Comparison of ENCODE assay signal across 9 cellular contexts in the genomic region with DNA sequence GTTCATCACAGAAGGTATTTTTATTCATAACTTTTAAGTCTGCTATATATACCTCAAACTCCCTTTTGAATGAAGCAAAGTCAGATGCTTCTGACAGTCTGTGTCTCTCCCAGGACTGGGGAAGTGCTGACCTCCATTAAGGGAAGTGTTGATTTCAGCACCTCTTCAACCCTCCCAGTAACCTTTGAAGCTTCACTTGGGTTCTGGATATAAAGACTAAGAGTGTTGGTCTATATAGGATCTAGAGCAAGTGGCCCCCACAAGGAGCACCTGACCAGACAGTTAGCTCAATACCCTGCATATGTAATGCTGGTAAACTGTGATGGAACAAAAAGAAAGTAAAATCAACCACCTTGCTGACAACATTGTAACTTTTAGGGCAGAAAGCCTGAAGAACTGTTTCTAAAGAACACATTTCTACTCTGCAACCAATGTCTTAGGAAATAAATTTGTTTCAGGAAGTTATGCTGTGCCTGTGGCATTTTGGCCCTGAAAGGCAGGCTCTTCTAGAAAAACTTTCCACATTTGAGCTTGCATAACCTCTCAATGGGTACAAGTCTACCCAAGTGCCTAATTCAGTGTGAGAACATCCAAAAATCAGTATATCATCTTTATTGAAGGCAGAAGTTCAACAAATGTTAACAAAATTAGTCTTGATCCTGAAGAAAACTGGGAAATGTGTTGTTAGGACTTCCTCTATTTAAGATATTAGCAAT. TPM values are rescaled to one million over a fixed set of nuclear protein-coding genes. Genes with fewer than 3 reads are reported as not detected.
DNase-seq lines count a peak whose midpoint lies in the region; ATAC-seq and TF ChIP-seq lines count a peak whose summit lies in the region.
"Had no signal": no experiment of that assay in that cellular context is flagged by ENCODE, and none has a peak within 500 bp of the region (broad histone marks: within the 10 kb centered on the region; RNA-seq: fewer than 3 reads in every experiment).

No MANE protein-coding gene starts in this region.

- H3K4me1 ChIP-seq in BLaER1: peaks cover 46% of the 10 kb centered on the region
- H3K4me1 ChIP-seq in HCT116 (ENCODE audit: control insufficient read depth in 1 of 2, insufficient read depth in 2 of 2, low read length in 2 of 2): peaks cover 0 to 7% of the 10 kb centered on the region in 2 experiments; a peak in 1 of 4 replicates
- peaks cover 0 to 59% (median 0%) of the 10 kb centered on the region in 9 donors for H3K4me1 ChIP-seq in heart right ventricle

- RAD21 ChIA-PET in HCT116 (lab: Charles Lee; ENCODE audit: low non-redundant PET in 1 of 2, low total read pairs in 2 of 2, uncharacterized antibody in 2 of 2, unreplicated experiment in 2 of 2): no interaction called here

- H3K36me3 ChIP-seq in BLaER1 (no peaks in the 10 kb centered on the region), HCT116 (ENCODE audit: control insufficient read depth in 1 of 2, insufficient read depth in 2 of 2, low read length in 2 of 2) (no peaks in the 10 kb centered on the region), heart right ventricle (no peaks in the 10 kb centered on the region)

- no peaks in the 10 kb centered on the region for H4K20me1 ChIP-seq in BLaER1
- H4K20me1 ChIP-seq in HCT116 (ENCODE audit: insufficient read depth): no peaks in the 10 kb centered on the region

- TF ChIP-seq RAD21 in HCT116 (IDR thresholded peaks at IDR 0.05; ENCODE audit: low read depth): no peak

- POLR2A ChIA-PET in HCT116 (lab: Charles Lee): no interaction called here

- ATAC-seq in HCT116: no peak
- ATAC-seq in heart right ventricle: peak in 5 of 8 donors; percentile 35 to 62 (median 42)
- ATAC-seq in GM18868 (IDR thresholded peaks at IDR 0.05; ENCODE audit: unreplicated experiment): no peak
- ATAC-seq in omental fat pad (ENCODE audit: low FRiP score): no peak

- H3K4me2 ChIP-seq in BLaER1 (peak overlapping the region; percentile 81), HCT116 (ENCODE audit: low read length) (no peak overlapping the region)

- H3K9me3 ChIP-seq in BLaER1 (no peaks in the 10 kb centered on the region), HCT116 (ENCODE audit: control insufficient read depth in 1 of 2, insufficient read depth in 1 of 2, low read depth in 1 of 2, low read length in 2 of 2) (no peaks in the 10 kb centered on the region), heart right ventricle (no peaks in the 10 kb centered on the region)

- no peak for TF ChIP-seq POLR2A in HCT116 (IDR thresholded peaks at IDR 0.05; ENCODE audit: borderline replicate concordance, extremely low read depth, insufficient read depth, insufficient read length)

- BruUV-seq in HCT116 (replicated peaks; lab: Mats Ljungman, UMichigan): no TSS peak

- H3K9ac ChIP-seq in BLaER1: no peak overlapping the region
- no peak overlapping the region for H3K9ac ChIP-seq in HCT116 (ENCODE audit: low read length)

- H2AFZ ChIP-seq in HCT116 (ENCODE audit: low read depth, low read length, poor library complexity, severe bottlenecking): peak overlapping the region; percentile 13

- intact Hi-C loops in HCT116 (cut with micrococcal nuclease): no loop called here
- intact Hi-C loops in heart right ventricle (cut with DNase I): no loop called here

- H3K79me2 ChIP-seq in HCT116 (ENCODE audit: insufficient read depth, low read length): no peaks in the 10 kb centered on the region

- TF ChIP-seq CTCF in HCT116 (IDR thresholded peaks at IDR 0.05 in 2 of 3, conservative IDR thresholded peaks at IDR 0.05 in 1 of 3; ENCODE audit: borderline replicate concordance in 1 of 3, insufficient read depth in 1 of 3, low read depth in 2 of 3, low read length in 2 of 3) (no peak), heart right ventricle (IDR thresholded peaks at IDR 0.05) (no peak), omental fat pad (IDR thresholded peaks at IDR 0.05) (no peak)

- no peaks in the 10 kb centered on the region for H3K9me2 ChIP-seq in HCT116 (ENCODE audit: insufficient read depth)

- H3K27me3 ChIP-seq in BLaER1 (no peaks in the 10 kb centered on the region), HCT116 (ENCODE audit: insufficient read depth, low read length) (no peaks in the 10 kb centered on the region), heart right ventricle (no peaks in the 10 kb centered on the region)

- H3K4me3 ChIP-seq in BLaER1 (no peak overlapping the region), HCT116 (replicated peaks in 1 of 2; ENCODE audit: low read depth in 1 of 2, low read length in 2 of 2) (no peak overlapping the region), heart right ventricle (peak overlapping the region in 1 of 10 donors; percentile 54)

- H3K27ac ChIP-seq in BLaER1: peak overlapping the region; percentile 50
- H3K27ac ChIP-seq in HCT116 (ENCODE audit: low read depth, low read length): no peak overlapping the region
- peak overlapping the region in 4 of 10 donors; percentile 4 to 90 (median 40) for H3K27ac ChIP-seq in heart right ventricle

- CTCF ChIA-PET in HCT116 (lab: Charles Lee): no interaction called here

- DNase-seq in HCT116 (ENCODE audit: low read depth, low spot score) (no peak), SIG-M5 treated with dmso at 0.1 percent for 504 hours (lab: John Stamatoyannopoulos, UW; ENCODE audit: unreplicated experiment) (peak; percentile 89), heart right ventricle (no peak), omental fat pad (ENCODE audit: low spot score) (no peak), DMS153 (lab: John Stamatoyannopoulos, UW) (no peak), SK-N-DZ (ENCODE audit: low spot score) (no peak)

TF ChIP-seq in HCT116, 20 proteins besides CTCF, POLR2A, EP300 and RAD21:
- TF ChIP-seq EZH2phosphoT487 (IDR thresholded peaks at IDR 0.05; ENCODE audit: borderline replicate concordance): no peak
- no peak for TF ChIP-seq JUND (IDR thresholded peaks at IDR 0.05)
- TF ChIP-seq YY1 (IDR thresholded peaks at IDR 0.05; ENCODE audit: extremely low read depth, insufficient replicate concordance, low read depth, low read length): no peak
- TF ChIP-seq FOSL1 (IDR thresholded peaks at IDR 0.05; ENCODE audit: low read depth): no peak
TF ChIP-seq in HCT116: peak in this region for 0.

RNA-seq across cellular contexts. Expression of a gene that starts 0.9 kb away (rescaled TPM):
- total RNA-seq in HCT116 (2021; ENCODE audit: unreplicated experiment) (0.17 TPM), heart right ventricle (1 to 10 TPM in 1 of 10 donors, under 1 TPM in 9; 0.13 to 3.3 (median 0.56) TPM), omental fat pad (1 to 10 TPM; 2.8 to 6.8 (median 3.2) TPM)
- 0.08 TPM in 1 of 2 replicates, not detected in the other for polyA plus RNA-seq in HCT116 (2012)
- polyA plus RNA-seq in heart right ventricle: under 1 TPM; 0.20 to 0.44 TPM
- polyA plus RNA-seq in SK-N-DZ (2014; cell fraction: cytosol; rRNA removed): not detected in 2 replicates
- 0.07 TPM in 1 of 2 replicates, not detected in the other for polyA plus RNA-seq in SK-N-DZ (2014; cell fraction: nucleus; rRNA removed)
- total RNA-seq: kidney epithelial cell had no signal

RNA-seq across cellular contexts. Expression of a gene that starts 15.0 kb away (rescaled TPM):
- 0.54 TPM for total RNA-seq in HCT116 (2021; ENCODE audit: unreplicated experiment)
- 0.26 and 1.5 TPM in 2 replicates for polyA plus RNA-seq in HCT116 (2012)
- total RNA-seq in heart right ventricle: under 1 TPM in 7 of 10 donors, not detected in 3; 0.05 to 0.28 (median 0.09) TPM
- under 1 TPM; 0.07 to 0.15 TPM for polyA plus RNA-seq in heart right ventricle
- total RNA-seq in omental fat pad: under 1 TPM; 0.19 to 0.63 (median 0.37) TPM
- 0.06 and 0.10 TPM in 2 replicates for polyA plus RNA-seq in SK-N-DZ (2014; cell fraction: cytosol; rRNA removed)
- 0.73 and 13.1 TPM in 2 replicates for polyA plus RNA-seq in SK-N-DZ (2014; cell fraction: nucleus; rRNA removed)

RNA-seq across cellular contexts. Expression of a gene that starts 32.2 kb away (rescaled TPM):
- total RNA-seq in HCT116 (2021; ENCODE audit: unreplicated experiment) (11.1 TPM), heart right ventricle (10 to 100 TPM in 8 of 10 donors, 1 to 10 TPM in 2; 9.1 to 13.9 (median 11.5) TPM), omental fat pad (10 to 100 TPM in 3 of 4 donors, 1 to 10 TPM in 1; 9.3 to 17.2 (median 15.6) TPM)
- 7.6 and 9.0 TPM in 2 replicates for polyA plus RNA-seq in HCT116 (2012)
- polyA plus RNA-seq in heart right ventricle: 10 to 100 TPM in 1 of 2 donors, 1 to 10 TPM in 1; 7.5 to 15.4 TPM
- polyA plus RNA-seq in SK-N-DZ (2014; cell fraction: cytosol; rRNA removed): 20.5 and 21.2 TPM in 2 replicates
- 76.1 and 76.7 TPM in 2 replicates for polyA plus RNA-seq in SK-N-DZ (2014; cell fraction: nucleus; rRNA removed)

RNA-seq across cellular contexts. Expression of a gene that starts 32.7 kb away (rescaled TPM):
- total RNA-seq in HCT116 (2021; ENCODE audit: unreplicated experiment) (13.4 TPM), heart right ventricle (1 to 10 TPM in 9 of 10 donors, under 1 TPM in 1; 0.78 to 4.2 (median 2.1) TPM), omental fat pad (1 to 10 TPM; 2.8 to 5.6 (median 4.5) TPM)
- polyA plus RNA-seq in HCT116 (2012): 5.6 and 8.4 TPM in 2 replicates
- polyA plus RNA-seq in heart right ventricle: 1 to 10 TPM in 1 of 2 donors, under 1 TPM in 1; 0.59 to 1.8 TPM
- polyA plus RNA-seq in SK-N-DZ (2014; cell fraction: cytosol; rRNA removed): 17.5 and 18.5 TPM in 2 replicates
- 6.0 and 6.9 TPM in 2 replicates for polyA plus RNA-seq in SK-N-DZ (2014; cell fraction: nucleus; rRNA removed)

RNA-seq across cellular contexts. Expression of a gene that starts 56.7 kb away (rescaled TPM):
- total RNA-seq in HCT116 (2021; ENCODE audit: unreplicated experiment) (40.1 TPM), heart right ventricle (10 to 100 TPM; 42.6 to 91.0 (median 62.2) TPM), omental fat pad (10 to 100 TPM; 49.6 to 64.6 (median 57.7) TPM)
- 16.8 and 19.0 TPM in 2 replicates for polyA plus RNA-seq in HCT116 (2012)
- polyA plus RNA-seq in heart right ventricle: 10 to 100 TPM in 1 of 2 donors, 1 to 10 TPM in 1; 7.8 to 10.7 TPM
- polyA plus RNA-seq in SK-N-DZ (2014; cell fraction: cytosol; rRNA removed): 11.6 and 13.5 TPM in 2 replicates
- polyA plus RNA-seq in SK-N-DZ (2014; cell fraction: nucleus; rRNA removed): 15.4 and 21.5 TPM in 2 replicates

Comparison
In these comparisons a context has a peak if more than half of its experiments do, and no peak if none do; other contexts are left out.
1. ATAC-seq: peak in heart right ventricle (5 of 8); none in HCT116 (single experiment), GM18868 (single experiment) and omental fat pad (single experiment).